Comparison of ENCODE assay signal across 30 cellular contexts in genomic region chr14:22210906-22211305, GRCh38.
"Had no signal": no experiment of that assay in that cellular context is flagged by ENCODE, and none has a peak within 500 bp of the region (broad histone marks: within the 10 kb centered on the region; RNA-seq: fewer than 3 reads in every experiment).

No MANE protein-coding gene starts in this region.

- H3K36me3 Mint-ChIP-seq: activated CD4-positive, alpha-beta memory T cell treated with anti-CD3 and anti-CD28 coated beads for 36 hours; activated CD8-positive, alpha-beta memory T cell treated with anti-CD3 and anti-CD28 coated beads, Interleukin-2, amount 10 ng/mL, durations not matched to agents 7 days and 5 days; activated naive CD4-positive, alpha-beta T cell treated with anti-CD3 and anti-CD28 coated beads, Interleukin-2, amount 10 ng/mL, durations not matched to agents 7 days and 5 days; activated naive CD8-positive, alpha-beta T cell had no signal

- H3K9me3 ChIP-seq: esophagus squamous epithelium had no signal

- ATAC-seq: activated CD4-positive, alpha-beta T cell treated with anti-CD3 and anti-CD28 coated beads for 36 hours; activated CD8-positive, alpha-beta memory T cell treated with anti-CD3 and anti-CD28 coated beads, Interleukin-2, amount 10 ng/mL, durations not matched to agents 7 days and 5 days; activated CD8-positive, alpha-beta T cell treated with anti-CD3 and anti-CD28 coated beads, Interleukin-2, amount 10 ng/mL, durations not matched to agents 7 days and 5 days had no signal

- H3K27me3 ChIP-seq: brain microvascular endothelial cell, cardiac muscle cell, esophagus squamous epithelium had no signal

- H3K4me1 ChIP-seq: esophagus squamous epithelium had no signal

- H3K27me3 Mint-ChIP-seq: activated CD4-positive, alpha-beta memory T cell treated with anti-CD3 and anti-CD28 coated beads for 36 hours; activated CD4-positive, alpha-beta T cell treated with anti-CD3 and anti-CD28 coated beads for 36 hours; activated CD4-positive, alpha-beta T cell treated with anti-CD3 and anti-CD28 coated beads, Interleukin-2, amount 10 ng/mL, durations not matched to agents 24 days and 14 days; activated CD8-positive, alpha-beta memory T cell treated with anti-CD3 and anti-CD28 coated beads, Interleukin-2, amount 10 ng/mL, durations not matched to agents 7 days and 5 days; activated naive CD4-positive, alpha-beta T cell treated with anti-CD3 and anti-CD28 coated beads, Interleukin-2, amount 10 ng/mL, durations not matched to agents 7 days and 5 days; activated naive CD8-positive, alpha-beta T cell; dendritic cell treated with granulocyte-macrophage colony-stimulating factor and Interleukin-4, amounts not matched to agents 40 ng/mL and 50 ng/mL, for 4 days had no signal

- H3K27ac Mint-ChIP-seq: activated CD4-positive, alpha-beta memory T cell treated with anti-CD3 and anti-CD28 coated beads for 36 hours; activated CD4-positive, alpha-beta T cell treated with anti-CD3 and anti-CD28 coated beads for 36 hours; activated CD4-positive, alpha-beta T cell treated with anti-CD3 and anti-CD28 coated beads, Interleukin-2, amount 10 ng/mL, durations not matched to agents 24 days and 14 days; activated CD8-positive, alpha-beta memory T cell treated with anti-CD3 and anti-CD28 coated beads, Interleukin-2, amount 10 ng/mL, durations not matched to agents 7 days and 5 days; activated CD8-positive, alpha-beta T cell treated with anti-CD3 and anti-CD28 coated beads, Interleukin-2, amount 10 ng/mL, durations not matched to agents 7 days and 5 days; activated naive CD4-positive, alpha-beta T cell treated with anti-CD3 and anti-CD28 coated beads, Interleukin-2, amount 10 ng/mL, durations not matched to agents 7 days and 5 days; activated naive CD8-positive, alpha-beta T cell; activated T-helper 1 cell treated with anti-CD3 and anti-CD28 coated beads, Interleukin-12 subunit alpha, Interleukin-12 subunit beta, Interleukin-2, Interleukin-4 antibody, amounts not matched to agents 30 ng/mL and 10 ng/mL and 1 ng/mL, durations not matched to agents 14 hours and 24 hours and 36 hours; activated T-helper 2 cell treated with anti-CD3 and anti-CD28 coated beads, Interferon-gamma antibody, Interleukin-2, Interleukin-4, amounts not matched to agents 10 μg/mL and 5 μg/mL and 100 μg/mL, durations not matched to agents 14 hours and 24 hours and 36 hours; dendritic cell treated with granulocyte-macrophage colony-stimulating factor and Interleukin-4, amounts not matched to agents 40 ng/mL and 50 ng/mL, for 4 days; endodermal cell had no signal

- DNase-seq: activated CD4-positive, alpha-beta memory T cell treated with anti-CD3 and anti-CD28 coated beads for 36 hours; activated CD4-positive, alpha-beta T cell treated with anti-CD3 and anti-CD28 coated beads for 36 hours; activated CD4-positive, alpha-beta T cell treated with anti-CD3 and anti-CD28 coated beads, Interleukin-2, amount 10 ng/mL, durations not matched to agents 24 days and 14 days; activated CD4-positive, CD25-positive, alpha-beta regulatory T cell; activated CD4-positive, CD25-positive, alpha-beta regulatory T cell treated with anti-CD3 and anti-CD28 coated beads, Interleukin-2, amount 50 U/mL, for 72 hours; activated CD8-positive, alpha-beta memory T cell treated with anti-CD3 and anti-CD28 coated beads, Interleukin-2, amount 10 ng/mL, durations not matched to agents 7 days and 5 days; activated CD8-positive, alpha-beta memory T cell treated with anti-CD3 and anti-CD28 coated beads, Interleukin-2, amount 50 U/mL, for 4 hours; activated CD8-positive, alpha-beta T cell treated with anti-CD3 and anti-CD28 coated beads, Interleukin-2, amount 10 ng/mL, durations not matched to agents 7 days and 5 days; activated effector memory CD4-positive, alpha-beta T cell treated with anti-CD3 and anti-CD28 coated beads, Interleukin-2, amount 50 U/mL, for 16 hours; activated naive CD4-positive, alpha-beta T cell treated with anti-CD3 and anti-CD28 coated beads, Interleukin-2, amount 10 ng/mL, durations not matched to agents 7 days and 5 days; activated T-cell treated with anti-CD3 and anti-CD28 coated beads, Interleukin-2, amount 50 U/mL, for 1 hour; activated T-cell treated with anti-CD3 and anti-CD28 coated beads, Interleukin-2, amount 50 U/mL, for 48 hours; amniotic stem cell; anterior cingulate cortex; brain microvascular endothelial cell; central memory CD4-positive, alpha-beta T cell; cerebellar nuclear complex; dorsolateral prefrontal cortex; effector memory CD4-positive, alpha-beta T cell; endodermal cell; esophagus squamous epithelium; head of caudate nucleus; hippocampal formation; T-helper 2 cell had no signal

- H3K36me3 ChIP-seq: brain microvascular endothelial cell, cardiac muscle cell, esophagus squamous epithelium had no signal

- H3K4me1 Mint-ChIP-seq: activated CD4-positive, alpha-beta T cell treated with anti-CD3 and anti-CD28 coated beads, Interleukin-2, amount 10 ng/mL, durations not matched to agents 24 days and 14 days had no signal

- H3K9me3 Mint-ChIP-seq: activated CD4-positive, alpha-beta memory T cell treated with anti-CD3 and anti-CD28 coated beads for 36 hours; activated CD4-positive, alpha-beta T cell treated with anti-CD3 and anti-CD28 coated beads, Interleukin-2, amount 10 ng/mL, durations not matched to agents 24 days and 14 days; activated naive CD4-positive, alpha-beta T cell treated with anti-CD3 and anti-CD28 coated beads, Interleukin-2, amount 10 ng/mL, durations not matched to agents 7 days and 5 days; activated T-helper 1 cell treated with anti-CD3 and anti-CD28 coated beads, Interleukin-12 subunit alpha, Interleukin-12 subunit beta, Interleukin-2, Interleukin-4 antibody, amounts not matched to agents 30 ng/mL and 10 ng/mL and 1 ng/mL, durations not matched to agents 14 hours and 24 hours and 36 hours; activated T-helper 2 cell treated with anti-CD3 and anti-CD28 coated beads, Interferon-gamma antibody, Interleukin-2, Interleukin-4, amounts not matched to agents 10 μg/mL and 5 μg/mL and 100 μg/mL, durations not matched to agents 14 hours and 24 hours and 36 hours; endodermal cell had no signal

- H3K4me3 Mint-ChIP-seq: activated CD4-positive, alpha-beta memory T cell treated with anti-CD3 and anti-CD28 coated beads for 36 hours; activated CD4-positive, alpha-beta T cell treated with anti-CD3 and anti-CD28 coated beads for 36 hours; activated CD4-positive, alpha-beta T cell treated with anti-CD3 and anti-CD28 coated beads, Interleukin-2, amount 10 ng/mL, durations not matched to agents 24 days and 14 days; activated CD8-positive, alpha-beta memory T cell treated with anti-CD3 and anti-CD28 coated beads, Interleukin-2, amount 10 ng/mL, durations not matched to agents 7 days and 5 days; activated CD8-positive, alpha-beta T cell treated with anti-CD3 and anti-CD28 coated beads, Interleukin-2, amount 10 ng/mL, durations not matched to agents 7 days and 5 days; activated naive CD4-positive, alpha-beta T cell treated with anti-CD3 and anti-CD28 coated beads, Interleukin-2, amount 10 ng/mL, durations not matched to agents 7 days and 5 days; activated naive CD8-positive, alpha-beta T cell; activated T-helper 1 cell treated with anti-CD3 and anti-CD28 coated beads, Interleukin-12 subunit alpha, Interleukin-12 subunit beta, Interleukin-2, Interleukin-4 antibody, amounts not matched to agents 30 ng/mL and 10 ng/mL and 1 ng/mL, durations not matched to agents 14 hours and 24 hours and 36 hours; dendritic cell treated with granulocyte-macrophage colony-stimulating factor and Interleukin-4, amounts not matched to agents 40 ng/mL and 50 ng/mL, for 4 days; endodermal cell had no signal

- H3K27ac ChIP-seq: brain microvascular endothelial cell, cardiac muscle cell, coronary artery, dorsolateral prefrontal cortex, esophagus squamous epithelium had no signal

- H3K4me3 ChIP-seq: cardiac muscle cell, coronary artery, dorsolateral prefrontal cortex, esophagus squamous epithelium had no signal
